Comparison of ENCODE assay signal across 28 cellular contexts in genomic region chr7:106982415-106982814, GRCh38.
DNase-seq lines count a peak whose midpoint lies in the region; ATAC-seq, FAIRE-seq and TF ChIP-seq lines count a peak whose summit lies in the region.
"Had no signal": no experiment of that assay in that cellular context is flagged by ENCODE, and none has a peak within 500 bp of the region (broad histone marks: within the 10 kb centered on the region; RNA-seq: fewer than 3 reads in every experiment).

No MANE protein-coding gene starts in this region.

- intact Hi-C loops in IMR-90 (cut with micrococcal nuclease) (no loop called here), ovary (cut with DNase I) (no loop called here)

- H3K27me3 ChIP-seq in IMR-90 (ENCODE audit: control insufficient read depth, insufficient read depth, low read length) (no peaks in the 10 kb centered on the region; the same call in 1 of the 2 replicates), astrocyte (ENCODE audit: insufficient read depth, low read length) (no peaks in the 10 kb centered on the region), ovary (no peaks in the 10 kb centered on the region)
- H3K27me3 ChIP-seq: esophagus squamous epithelium, SJCRH30 had no signal

- H3K9me3 ChIP-seq in IMR-90 (ENCODE audit: control insufficient read depth, insufficient read depth, low read length) (no peaks in the 10 kb centered on the region), astrocyte (ENCODE audit: insufficient read depth, low read depth, low read length) (no peaks in the 10 kb centered on the region), ovary (no peaks in the 10 kb centered on the region)
- H3K9me3 ChIP-seq: esophagus squamous epithelium, lower lobe of right lung, SJCRH30 had no signal

- CTCF ChIA-PET in IMR-90 (lab: Yijun Ruan, JAX) = interaction anchor here (0.6 kb wide), 1 partner anchor 64 kb away, joined by 3 read pairs; no protein-coding TSS in a partner anchor

- DNase-seq in IMR-90 (peak; percentile 7), NCI-H2081 treated with DMSO at 0.1 percent for 48 hours (lab: John Stamatoyannopoulos, UW) (peak; percentile 55), astrocyte (ENCODE audit: low read depth) (peak; percentile 53), ovary (peak; percentile 36 to 55 (median 43)), superior temporal gyrus (ENCODE audit: extremely low spot score) (no peak)
- DNase-seq: activated CD4-positive, alpha-beta T cell treated with anti-CD3 and anti-CD28 coated beads for 36 hours; activated CD8-positive, alpha-beta T cell treated with anti-CD3 and anti-CD28 coated beads for 36 hours; activated naive CD4-positive, alpha-beta T cell treated with anti-CD3 and anti-CD28 coated beads, Interleukin-2, amount 10 ng/mL, durations not matched to agents 7 days and 5 days; CD4-positive, alpha-beta T cell; esophagus squamous epithelium; GM23248; lower lobe of right lung; midbrain; naive B cell; NCI-H1048; NCI-H2029; NCI-H524; nucleus accumbens; SJCRH30; stimulated activated naive CD4-positive, alpha-beta T cell treated with Interleukin-2 at 50 U/mL for 16 hours; SW 1271; T-helper 9 cell had no signal

- no peak overlapping the region for H4K8ac ChIP-seq in IMR-90 (ENCODE audit: low read depth in 2 of 2, low read length in 2 of 2)

- H3K4me2 ChIP-seq in IMR-90 (ENCODE audit: low read depth, low read length) = no peak overlapping the region; the same call in 1 of the 2 replicates
- no peak overlapping the region for H3K4me2 ChIP-seq in astrocyte (ENCODE audit: low read length)

- no peak overlapping the region for H2BK5ac ChIP-seq in IMR-90 (ENCODE audit: low read depth, low read length, poor library complexity, severe bottlenecking)

- no peak overlapping the region for H2AK5ac ChIP-seq in IMR-90 (ENCODE audit: low read depth, low read length)

- in situ Hi-C loops in IMR-90 (cut with MboI; ENCODE audit: low sequenced_read_pairs) = no loop called here

- H4K5ac ChIP-seq in IMR-90 (ENCODE audit: low read depth, low read length) = no peak overlapping the region

- peaks cover 3% of the 10 kb centered on the region for H3K4me1 Mint-ChIP-seq in astrocyte (ENCODE audit: low read depth, unreplicated experiment)
- H3K4me1 Mint-ChIP-seq: activated CD4-positive, alpha-beta T cell treated with anti-CD3 and anti-CD28 coated beads for 36 hours; activated naive CD4-positive, alpha-beta T cell treated with anti-CD3 and anti-CD28 coated beads, Interleukin-2, amount 10 ng/mL, durations not matched to agents 7 days and 5 days had no signal

- ATAC-seq in IMR-90 (ENCODE audit: low read depth) (no peak), GM19463 (IDR thresholded peaks at IDR 0.05; ENCODE audit: unreplicated experiment) (no peak), HG03175 (IDR thresholded peaks at IDR 0.05; ENCODE audit: unreplicated experiment) (no peak)
- ATAC-seq: activated CD4-positive, alpha-beta T cell treated with anti-CD3 and anti-CD28 coated beads for 36 hours; activated CD8-positive, alpha-beta T cell treated with anti-CD3 and anti-CD28 coated beads for 36 hours; activated T-helper 17 cell treated with anti-CD3 and anti-CD28 coated beads, Interleukin-2, amount 50 U/mL, for 72 hours; lower lobe of right lung had no signal

- H3K27me3 Mint-ChIP-seq in astrocyte (ENCODE audit: low read depth, unreplicated experiment) = peaks cover 2% of the 10 kb centered on the region
- H3K27me3 Mint-ChIP-seq: activated CD4-positive, alpha-beta T cell treated with anti-CD3 and anti-CD28 coated beads for 36 hours; activated CD8-positive, alpha-beta T cell treated with anti-CD3 and anti-CD28 coated beads for 36 hours; activated naive CD4-positive, alpha-beta T cell treated with anti-CD3 and anti-CD28 coated beads, Interleukin-2, amount 10 ng/mL, durations not matched to agents 7 days and 5 days; CD4-positive, alpha-beta T cell had no signal

- H3K27ac Mint-ChIP-seq in astrocyte (ENCODE audit: unreplicated experiment) = no peak overlapping the region
- H3K27ac Mint-ChIP-seq: activated CD4-positive, alpha-beta T cell treated with anti-CD3 and anti-CD28 coated beads for 36 hours; activated CD8-positive, alpha-beta T cell treated with anti-CD3 and anti-CD28 coated beads for 36 hours; activated naive CD4-positive, alpha-beta T cell treated with anti-CD3 and anti-CD28 coated beads, Interleukin-2, amount 10 ng/mL, durations not matched to agents 7 days and 5 days; activated T-helper 17 cell treated with anti-CD3 and anti-CD28 coated beads, Interleukin-2, amount 50 U/mL, for 72 hours; CD4-positive, alpha-beta T cell; naive B cell had no signal

- H3K36me3 ChIP-seq in IMR-90 (ENCODE audit: control insufficient read depth, insufficient read depth, low read length) (no peaks in the 10 kb centered on the region), astrocyte (ENCODE audit: insufficient read depth, low read length) (no peaks in the 10 kb centered on the region), ovary (no peaks in the 10 kb centered on the region)
- H3K36me3 ChIP-seq: esophagus squamous epithelium, lower lobe of right lung, SJCRH30 had no signal

- H2AK9ac ChIP-seq in IMR-90 (replicated peaks; ENCODE audit: low read depth, low read length, poor library complexity) = no peak overlapping the region

- no peak for TF ChIP-seq CTCF in IMR-90 (conservative IDR thresholded peaks at IDR 0.05; ENCODE audit: low read depth, low read length)
- TF ChIP-seq CTCF in astrocyte (IDR thresholded peaks at IDR 0.05; ENCODE audit: insufficient read depth, low read depth, low read length) = no peak
- no peak for TF ChIP-seq CTCF in ovary (IDR thresholded peaks at IDR 0.05)

- TF ChIP-seq POLR2A in IMR-90 (IDR thresholded peaks at IDR 0.05; ENCODE audit: low read depth, low read length) = no peak
- no peak for TF ChIP-seq POLR2A in ovary (IDR thresholded peaks at IDR 0.05)

- peaks cover 4% of the 10 kb centered on the region for H3K9me3 Mint-ChIP-seq in astrocyte (ENCODE audit: unreplicated experiment)
- H3K9me3 Mint-ChIP-seq: activated CD8-positive, alpha-beta T cell treated with anti-CD3 and anti-CD28 coated beads for 36 hours; activated naive CD4-positive, alpha-beta T cell treated with anti-CD3 and anti-CD28 coated beads, Interleukin-2, amount 10 ng/mL, durations not matched to agents 7 days and 5 days; activated T-helper 17 cell treated with anti-CD3 and anti-CD28 coated beads, Interleukin-2, amount 50 U/mL, for 72 hours; CD4-positive, alpha-beta T cell; naive B cell had no signal

- H3K4me3 ChIP-seq in IMR-90 (ENCODE audit: insufficient read depth, low read depth, low read length) = no peak overlapping the region
- H3K4me3 ChIP-seq in astrocyte (ENCODE audit: insufficient read depth, low read depth, low read length) = no peak overlapping the region
- H3K4me3 ChIP-seq in ovary = no peak overlapping the region
- H3K4me3 ChIP-seq: esophagus squamous epithelium, GM23248, lower lobe of right lung, SJCRH30 had no signal

- no peaks in the 10 kb centered on the region for H3K79me2 ChIP-seq in astrocyte (ENCODE audit: insufficient read depth, low read length)

- no peak overlapping the region for H3K4ac ChIP-seq in IMR-90 (ENCODE audit: low read depth, low read length)

- dilution Hi-C loops in IMR-90 (cut with HindIII; ENCODE audit: low sequenced_read_pairs, unreplicated experiment) = no loop called here

- no peaks in the 10 kb centered on the region for H3K36me3 Mint-ChIP-seq in astrocyte (ENCODE audit: low read depth, unreplicated experiment)
- H3K36me3 Mint-ChIP-seq: activated naive CD4-positive, alpha-beta T cell treated with anti-CD3 and anti-CD28 coated beads, Interleukin-2, amount 10 ng/mL, durations not matched to agents 7 days and 5 days had no signal

- no peaks in the 10 kb centered on the region for H3K79me1 ChIP-seq in IMR-90 (ENCODE audit: low read depth in 1 of 2, low read length in 2 of 2)

- H4K20me1 ChIP-seq in IMR-90 (ENCODE audit: insufficient read depth, low read length) (no peaks in the 10 kb centered on the region), astrocyte (ENCODE audit: insufficient read depth, low read length) (no peaks in the 10 kb centered on the region)

- H3K4me1 ChIP-seq in IMR-90 (ENCODE audit: control insufficient read depth, insufficient read depth, low read length) (peaks cover 2% of the 10 kb centered on the region; the same call in 1 of the 2 replicates), astrocyte (ENCODE audit: insufficient read depth, low read length) (no peaks in the 10 kb centered on the region), ovary (ENCODE audit: insufficient read depth) (peaks cover 8% of the 10 kb centered on the region)
- H3K4me1 ChIP-seq: esophagus squamous epithelium, lower lobe of right lung, SJCRH30 had no signal

- H3K27ac ChIP-seq in IMR-90 (ENCODE audit: insufficient read depth, low read length) = no peak overlapping the region
- H3K27ac ChIP-seq in astrocyte (ENCODE audit: low read depth, low read length) = no peak overlapping the region
- peak overlapping the region in 1 of 2 donors; percentile 11 for H3K27ac ChIP-seq in ovary
- H3K27ac ChIP-seq: esophagus squamous epithelium, GM23248, lower lobe of right lung, SJCRH30, VCaP had no signal

- H2BK20ac ChIP-seq in IMR-90 (ENCODE audit: low read depth, low read length) = no peak overlapping the region

- no peak for TF ChIP-seq RAD21 in IMR-90 (IDR thresholded peaks at IDR 0.05; ENCODE audit: low read length)

- no TSS peak for BruUV-seq in IMR-90 (replicated peaks; lab: Mats Ljungman, UMichigan)

- H3K18ac ChIP-seq in IMR-90 (ENCODE audit: low read depth, low read length) = no peak overlapping the region

- 0 out of 2 replicates have a peak, but pooled peaks cover 2% of the 10 kb centered on the region for H3K9me1 ChIP-seq in IMR-90 (ENCODE audit: insufficient read depth, low read length)

- H3K4me3 Mint-ChIP-seq in astrocyte (ENCODE audit: unreplicated experiment) = no peak overlapping the region
- H3K4me3 Mint-ChIP-seq: activated CD4-positive, alpha-beta T cell treated with anti-CD3 and anti-CD28 coated beads for 36 hours; activated CD8-positive, alpha-beta T cell treated with anti-CD3 and anti-CD28 coated beads for 36 hours; activated naive CD4-positive, alpha-beta T cell treated with anti-CD3 and anti-CD28 coated beads, Interleukin-2, amount 10 ng/mL, durations not matched to agents 7 days and 5 days; activated T-helper 17 cell treated with anti-CD3 and anti-CD28 coated beads, Interleukin-2, amount 50 U/mL, for 72 hours; CD4-positive, alpha-beta T cell had no signal

- POLR2A ChIA-PET in IMR-90 (lab: Charles Lee; ENCODE audit: unreplicated experiment) = no interaction called here

- no peak overlapping the region for H2BK120ac ChIP-seq in IMR-90 (ENCODE audit: low read depth, low read length)

- FAIRE-seq in astrocyte (lab: Jason Lieb, UNC) = no peak
- FAIRE-seq: frontal cortex, RCC 7860 had no signal

- no peak overlapping the region for H3K14ac ChIP-seq in IMR-90 (replicated peaks; ENCODE audit: low read depth, low read length)

- no peak for TF ChIP-seq EP300 in ovary (IDR thresholded peaks at IDR 0.05)

- H2BK15ac ChIP-seq in IMR-90 (ENCODE audit: low read depth, low read length) = no peak overlapping the region

- H2AFZ ChIP-seq in IMR-90 (replicated peaks; ENCODE audit: low read length, poor library complexity) (peak overlapping the region; percentile 46), astrocyte (ENCODE audit: low read depth, low read length) (no peak overlapping the region)
- H2AFZ ChIP-seq: GM23248 had no signal

- H3K9ac ChIP-seq in IMR-90 (ENCODE audit: low read depth, low read length) = no peak overlapping the region
- no peak overlapping the region for H3K9ac ChIP-seq in astrocyte (ENCODE audit: low read length)
- H3K9ac ChIP-seq: GM23248 had no signal

- no peak overlapping the region for H3K56ac ChIP-seq in IMR-90 (ENCODE audit: extremely low read depth, insufficient read depth, low read length)

- H3K23ac ChIP-seq in IMR-90 (ENCODE audit: low read depth, low read length) = no peak overlapping the region

- H4K91ac ChIP-seq in IMR-90 (ENCODE audit: insufficient read depth, low read depth, low read length) = no peak overlapping the region

- WGBS in IMR-90 (ENCODE audit: extremely low coverage in 2 of 2, insufficient read length in 1 of 2), 2 experiments = 34% methylated on average over 5 of the region's 7 CpGs; no CpG with 5 or more reads in 1 of the 2 experiments
- 10 to 21% (median 20%) methylated on average over 7 of the region's 7 CpGs for WGBS in ovary, 3 donors
